In genomic region chr14:64983439-64984310, GRCh38 we compare ENCODE assay signal across 8 cellular contexts. TPM values are rescaled to one million over a fixed set of nuclear protein-coding genes. Genes with fewer than 3 reads are reported as not detected.
A peak's percentile ranks its signal among the peaks of the same experiment; 100 is the strongest.
DNase-seq lines count a peak whose midpoint lies in the region; ATAC-seq, FAIRE-seq and TF ChIP-seq lines count a peak whose summit lies in the region.

No MANE protein-coding gene starts in this region.

- FAIRE-seq in GM12891 (lab: Jason Lieb, UNC), result no peak

- peaks cover 27% of the 10 kb centered on the region for H3K4me1 Mint-ChIP-seq in Caco-2 (ENCODE audit: low read depth, unreplicated experiment)

- ATAC-seq in body of pancreas (no peak), HG03108 (IDR thresholded peaks at IDR 0.05; ENCODE audit: unreplicated experiment) (no peak)

- 2 to 7% methylated on average over 15 of the region's 15 CpGs for WGBS in body of pancreas, 2 donors
- 2 to 4% methylated on average over 15 of the region's 15 CpGs for WGBS in thyroid gland, 2 donors

- H3K4me3 ChIP-seq in Caco-2 (ENCODE audit: low read depth, low read length) (no peak overlapping the region), HAP-1 (peak overlapping the region; percentile 12; the same call in 1 of the 2 replicates), OCI-LY7 (ENCODE audit: low read depth, low read length, poor library complexity, severe bottlenecking) (no peak overlapping the region), body of pancreas (no peak overlapping the region), thyroid gland (replicated peaks in 1 of 3) (no peak overlapping the region)

- H2AFZ ChIP-seq in OCI-LY7 (ENCODE audit: low read length), result no peak overlapping the region

- H3K27me3 Mint-ChIP-seq in Caco-2 (ENCODE audit: insufficient read depth, unreplicated experiment), result no peaks in the 10 kb centered on the region

- no peak overlapping the region for H3K27ac Mint-ChIP-seq in Caco-2 (ENCODE audit: unreplicated experiment)

- intact Hi-C loops in Caco-2 (cut with micrococcal nuclease; ENCODE audit: unreplicated experiment), result loop anchor here (1.0 to 2.0 kb wide), 4 partner anchors 17 to 160 kb away; partner anchors contain the start of gene GPX2
- intact Hi-C loops in OCI-LY7 (cut with micrococcal nuclease; ENCODE audit: unreplicated experiment), result loop anchor here (1.0 to 10.0 kb wide), 3 partner anchors 160 to 841 kb away; no protein-coding TSS in a partner anchor
- intact Hi-C loops in body of pancreas (cut with DNase I), result no loop called here
- intact Hi-C loops in thyroid gland (cut with DNase I), result loop anchor here (10.0 kb wide), 2 partner anchors 69 to 159 kb away; partner anchors contain the start of gene CHURC1

- CTCF ChIA-PET in Caco-2 (lab: Charles Lee), result no interaction called here
- CTCF ChIA-PET in OCI-LY7 (lab: Charles Lee; ENCODE audit: unreplicated experiment), result no interaction called here

- POLR2A ChIA-PET in Caco-2 (lab: Charles Lee), result no interaction called here
- POLR2A ChIA-PET in OCI-LY7 (lab: Charles Lee), result interaction anchor here (1.0 kb wide), 1 partner anchor 13 kb away, joined by 3 read pairs; no protein-coding TSS in a partner anchor

- H4K20me1 ChIP-seq in OCI-LY7 (ENCODE audit: insufficient read depth, low read length), result no peaks in the 10 kb centered on the region

- no peaks in the 10 kb centered on the region for H3K9me2 ChIP-seq in OCI-LY7 (ENCODE audit: insufficient read depth, low read length)

- H3K27me3 ChIP-seq in Caco-2 (replicated peaks; ENCODE audit: control insufficient read depth, insufficient read depth, low read length) (no peaks in the 10 kb centered on the region), HAP-1 (ENCODE audit: low read depth) (no peaks in the 10 kb centered on the region), body of pancreas (no peaks in the 10 kb centered on the region), thyroid gland (no peaks in the 10 kb centered on the region)

- H3K4me3 Mint-ChIP-seq in Caco-2 (ENCODE audit: unreplicated experiment), result peak overlapping the region; percentile 65

- H3K9me3 ChIP-seq in Caco-2 (no peaks in the 10 kb centered on the region), HAP-1 (no peaks in the 10 kb centered on the region), OCI-LY7 (ENCODE audit: low read length) (no peaks in the 10 kb centered on the region), body of pancreas (no peaks in the 10 kb centered on the region), thyroid gland (no peaks in the 10 kb centered on the region)

- no peaks in the 10 kb centered on the region for H3K36me3 Mint-ChIP-seq in Caco-2 (ENCODE audit: insufficient read depth, unreplicated experiment)

- DNase-seq in Caco-2 (peak in 1 of 2 experiments; percentile 59), HAP-1 (ENCODE audit: low spot score in 2 of 2) (peak; percentile 64 to 72), OCI-LY7 (ENCODE audit: low spot score) (peak; percentile 70), body of pancreas (peak; percentile 37 to 54 (median 44)), left kidney (ENCODE audit: low read depth, low spot score) (peak; percentile 85), thyroid gland (peak; percentile 35 to 47), GM12891 (ENCODE audit: insufficient read length, low spot score) (no peak)

- no TSS peak for BruUV-seq in Caco-2 (replicated peaks; lab: Mats Ljungman, UMichigan)
- BruUV-seq in OCI-LY7 (replicated peaks; lab: Mats Ljungman, UMichigan), result no TSS peak

- in situ Hi-C loops in HAP-1 (cut with MboI; ENCODE audit: low sequenced_read_pairs), result no loop called here

- peak overlapping the region; percentile 30; the same call in 1 of the 2 replicates for H3K4me2 ChIP-seq in OCI-LY7 (ENCODE audit: low read length)

- TF ChIP-seq CTCF in Caco-2 (IDR thresholded peaks at IDR 0.05; ENCODE audit: insufficient read depth in 1 of 2, low read depth in 1 of 2, low read length in 1 of 2, severe bottlenecking in 1 of 2, unreplicated experiment in 1 of 2), result peak; percentile 50 to 71
- TF ChIP-seq CTCF in OCI-LY7 (conservative IDR thresholded peaks at IDR 0.05; ENCODE audit: low read length), result peak; percentile 93
- TF ChIP-seq CTCF in body of pancreas (IDR thresholded peaks at IDR 0.05), result peak; percentile 57 to 81 (median 66)
- TF ChIP-seq CTCF in thyroid gland (IDR thresholded peaks at IDR 0.05), result peak; percentile 25 to 72 (median 62)

- H3K36me3 ChIP-seq in Caco-2 (ENCODE audit: control insufficient read depth, insufficient read depth, low read length) (no peaks in the 10 kb centered on the region), HAP-1 (replicated peaks) (no peaks in the 10 kb centered on the region), OCI-LY7 (ENCODE audit: insufficient read depth, low read length) (peaks cover 2% of the 10 kb centered on the region; the same call in 1 of the 2 replicates), body of pancreas (replicated peaks in 1 of 2; ENCODE audit: insufficient read depth in 1 of 2, low read depth in 2 of 2) (no peaks in the 10 kb centered on the region), thyroid gland (no peaks in the 10 kb centered on the region)

- H3K9me3 Mint-ChIP-seq in Caco-2 (ENCODE audit: unreplicated experiment), result no peaks in the 10 kb centered on the region

- H3K79me2 ChIP-seq in OCI-LY7 (ENCODE audit: insufficient read depth, low read depth, low read length), result peaks cover 14% of the 10 kb centered on the region; the same call in 1 of the 2 replicates

- H3K4me1 ChIP-seq in Caco-2, result peaks cover 10% of the 10 kb centered on the region
- H3K4me1 ChIP-seq in HAP-1, result peaks cover 35% of the 10 kb centered on the region
- H3K4me1 ChIP-seq in OCI-LY7 (ENCODE audit: insufficient read depth, low read length, poor library complexity, severe bottlenecking), result peaks cover 18% of the 10 kb centered on the region
- peaks cover 21% of the 10 kb centered on the region for H3K4me1 ChIP-seq in body of pancreas
- peaks cover 9 to 21% of the 10 kb centered on the region in 2 donors for H3K4me1 ChIP-seq in thyroid gland

- no peak for TF ChIP-seq POLR2A in body of pancreas (IDR thresholded peaks at IDR 0.05)
- TF ChIP-seq POLR2A in thyroid gland (IDR thresholded peaks at IDR 0.05), result no peak
- no peak for TF ChIP-seq POLR2A in GM12891 (IDR thresholded peaks at IDR 0.05; ENCODE audit: low read depth, low read length)

- H3K27ac ChIP-seq in OCI-LY7 (ENCODE audit: low read depth, low read length, poor library complexity, severe bottlenecking) (no peak overlapping the region), body of pancreas (no peak overlapping the region), thyroid gland (no peak overlapping the region)

TF ChIP-seq in GM12891, 5 proteins besides CTCF, POLR2A, EP300 and RAD21:
- TF ChIP-seq SPI1 (IDR thresholded peaks at IDR 0.05; ENCODE audit: low read depth, low read length) (no peak), PAX5 (IDR thresholded peaks at IDR 0.05; ENCODE audit: insufficient read depth, low read length, severe bottlenecking) (no peak), TAF1 (IDR thresholded peaks at IDR 0.05; ENCODE audit: low read depth, low read length) (no peak), POU2F2 (IDR thresholded peaks at IDR 0.05; ENCODE audit: low read depth, low read length) (no peak), POLR2AphosphoS5 (IDR thresholded peaks at IDR 0.05; ENCODE audit: low read depth, low read length) (no peak)

RNA-seq across cellular contexts. Expression of gene FNTB, which starts 3.0 kb away (rescaled TPM):
- total RNA-seq in Caco-2 (2022) (20.6 and 21.2 TPM in 2 replicates), OCI-LY7 (2022) (12.0 and 18.0 TPM in 2 replicates), body of pancreas (1 to 10 TPM; 6.7 to 8.6 TPM), thyroid gland (10 to 100 TPM in 3 of 4 donors, 1 to 10 TPM in 1; 7.8 to 27.0 (median 18.8) TPM)
- 6.3 and 9.2 TPM in 2 replicates for total RNA-seq in OCI-LY7 (2014; rRNA removed; shearing (Covaris generic))
- polyA plus RNA-seq in GM12891 (2012; ENCODE audit: low read depth, missing spikeins), result 11.1 TPM

RNA-seq across cellular contexts. Expression of gene RAB15, which starts 11.5 kb away (rescaled TPM):
- total RNA-seq in Caco-2 (2022), result 69.5 and 92.5 TPM in 2 replicates
- 0.38 and 1.2 TPM in 2 replicates for total RNA-seq in OCI-LY7 (2014; rRNA removed; shearing (Covaris generic))
- total RNA-seq in OCI-LY7 (2022), result not detected in 2 replicates
- 10 to 100 TPM; 10.1 to 19.8 TPM for total RNA-seq in body of pancreas
- total RNA-seq in thyroid gland, result 10 to 100 TPM in 1 of 4 donors, 1 to 10 TPM in 3; 6.0 to 12.7 (median 6.3) TPM
- 6.7 TPM for polyA plus RNA-seq in GM12891 (2012; ENCODE audit: low read depth, missing spikeins)

RNA-seq across cellular contexts. Expression of gene GPX2, which starts 41.1 kb away (rescaled TPM):
- total RNA-seq in Caco-2 (2022) (39.3 and 48.1 TPM in 2 replicates), OCI-LY7 (2022) (not detected in 2 replicates), body of pancreas (10 to 100 TPM; 14.3 to 26.7 TPM), thyroid gland (1 to 10 TPM in 1 of 4 donors, not detected in 3; 4.0 TPM)
- total RNA-seq in OCI-LY7 (2014; rRNA removed; shearing (Covaris generic)), result not detected in 2 replicates
- not detected for polyA plus RNA-seq in GM12891 (2012; ENCODE audit: low read depth, missing spikeins)
